Comparison of ENCODE assay signal across 26 cellular contexts in genomic region chr7:66668677-66669076, GRCh38. TPM values are rescaled to one million over a fixed set of nuclear protein-coding genes. Genes with fewer than 3 reads are reported as not detected.
DNase-seq lines count a peak whose midpoint lies in the region; ATAC-seq and TF ChIP-seq lines count a peak whose summit lies in the region.
"Had no signal": no experiment of that assay in that cellular context is flagged by ENCODE, and none has a peak within 500 bp of the region (broad histone marks: within the 10 kb centered on the region; RNA-seq: fewer than 3 reads in every experiment).

No MANE protein-coding gene starts in this region.

- H3K4me1 ChIP-seq in GM23338 (ENCODE audit: insufficient read depth) = no peaks in the 10 kb centered on the region
- H3K4me1 ChIP-seq: BLaER1, breast epithelium, gastrocnemius medialis, pancreas had no signal

- no peaks in the 10 kb centered on the region for H3K27me3 ChIP-seq in GM23338 (ENCODE audit: insufficient read depth)
- H3K27me3 ChIP-seq: BLaER1, breast epithelium, esophagus squamous epithelium, gastrocnemius medialis, pancreas had no signal

- no peak overlapping the region for H3K4me3 Mint-ChIP-seq in activated T-cell treated with anti-CD3 and anti-CD28 coated beads, Interleukin-2, amount 50 U/mL, for 24 hours
- no peak overlapping the region for H3K4me3 Mint-ChIP-seq in GM23338
- no peak overlapping the region for H3K4me3 Mint-ChIP-seq in brain
- H3K4me3 Mint-ChIP-seq: natural killer cell treated with Interleukin-12 subunit alpha and Interleukin-12 subunit beta and Interleukin-15 and Interleukin-18, amount 100 ng/mL, for 72 hours had no signal

- intact Hi-C loops in posterior vena cava (cut with DNase I) = no loop called here

- H3K9me2 ChIP-seq in GM23338 (ENCODE audit: insufficient read depth) = no peaks in the 10 kb centered on the region
- H3K9me2 ChIP-seq: SK-N-SH had no signal

- no peaks in the 10 kb centered on the region for H3K27me3 Mint-ChIP-seq in activated T-cell treated with anti-CD3 and anti-CD28 coated beads, Interleukin-2, amount 50 U/mL, for 24 hours
- peaks cover 8% of the 10 kb centered on the region for H3K27me3 Mint-ChIP-seq in GM23338 (ENCODE audit: insufficient read depth, low read depth, poor library complexity)
- H3K27me3 Mint-ChIP-seq in brain = peaks cover 3% of the 10 kb centered on the region
- H3K27me3 Mint-ChIP-seq: natural killer cell treated with Interleukin-12 subunit alpha and Interleukin-12 subunit beta and Interleukin-15 and Interleukin-18, amount 100 ng/mL, for 72 hours had no signal

- peaks cover 20% of the 10 kb centered on the region for H3K36me3 Mint-ChIP-seq in activated T-cell treated with anti-CD3 and anti-CD28 coated beads, Interleukin-2, amount 50 U/mL, for 24 hours (ENCODE audit: low read depth)
- H3K36me3 Mint-ChIP-seq in GM23338 (ENCODE audit: low read depth) (peaks cover 12% of the 10 kb centered on the region), brain (peaks cover 17% of the 10 kb centered on the region)
- H3K36me3 Mint-ChIP-seq: natural killer cell treated with Interleukin-12 subunit alpha and Interleukin-12 subunit beta and Interleukin-15 and Interleukin-18, amount 100 ng/mL, for 72 hours had no signal

- no peak for DNase-seq in activated T-cell treated with anti-CD3 and anti-CD28 coated beads, Interleukin-2, amount 50 U/mL, for 24 hours
- no peak for DNase-seq in activated T-cell treated with anti-CD3 and anti-CD28 coated beads, Interleukin-2, amount 50 U/mL, for 1 hour
- DNase-seq in GM23338 (ENCODE audit: low spot score) (no peak), posterior vena cava (ENCODE audit: low spot score) (peak; percentile 62), NCI-H1417 (lab: John Stamatoyannopoulos, UW) (no peak), SK-N-DZ (ENCODE audit: low spot score) (no peak)
- DNase-seq: activated CD4-positive, alpha-beta T cell treated with anti-CD3 and anti-CD28 coated beads, Interleukin-2, amount 50 U/mL, for 1 hour; activated CD8-positive, alpha-beta memory T cell treated with anti-CD3 and anti-CD28 coated beads, Interleukin-2, amount 50 U/mL, for 48 hours; activated gamma-delta T cell; cortex of kidney; esophagus squamous epithelium; gastrocnemius medialis; HCEC 1CT; Kasumi-1; NCI-H1694; NCI-H2171; NCI-H524; pancreas; SK-N-SH; T-helper 2 cell had no signal

- H4K20me1 ChIP-seq in GM23338 (replicated peaks; ENCODE audit: insufficient read depth) = peaks cover 5% of the 10 kb centered on the region; the same call in 1 of the 2 replicates

- ATAC-seq in GM23338 = no peak
- ATAC-seq in GM21825 (IDR thresholded peaks at IDR 0.05; ENCODE audit: unreplicated experiment) = no peak
- ATAC-seq: gastrocnemius medialis; natural killer cell treated with Interleukin-12 subunit alpha and Interleukin-12 subunit beta and Interleukin-15 and Interleukin-18, amount 100 ng/mL, for 72 hours had no signal

- H3K36me3 ChIP-seq in GM23338 (ENCODE audit: insufficient read depth) = no peaks in the 10 kb centered on the region
- H3K36me3 ChIP-seq: breast epithelium, gastrocnemius medialis, pancreas had no signal

- H3K4me3 ChIP-seq in GM23338 = no peak overlapping the region
- H3K4me3 ChIP-seq: BLaER1, breast epithelium, esophagus squamous epithelium, gastrocnemius medialis, pancreas had no signal

- no peak overlapping the region for H2AFZ ChIP-seq in GM23338

- no peak overlapping the region for H3K4me2 ChIP-seq in GM23338
- H3K4me2 ChIP-seq: BLaER1, SK-N-SH had no signal

- peaks cover 8% of the 10 kb centered on the region for H3K4me1 Mint-ChIP-seq in activated T-cell treated with anti-CD3 and anti-CD28 coated beads, Interleukin-2, amount 50 U/mL, for 24 hours (ENCODE audit: low read depth)
- H3K4me1 Mint-ChIP-seq in GM23338 (no peaks in the 10 kb centered on the region), brain (no peaks in the 10 kb centered on the region)

- TF ChIP-seq CTCF in GM23338 (conservative IDR thresholded peaks at IDR 0.05; ENCODE audit: low read depth in 2 of 2) = no peak
- no peak for TF ChIP-seq CTCF in brain (conservative IDR thresholded peaks at IDR 0.05)

- H3K9me3 Mint-ChIP-seq in activated T-cell treated with anti-CD3 and anti-CD28 coated beads, Interleukin-2, amount 50 U/mL, for 24 hours = no peaks in the 10 kb centered on the region
- H3K9me3 Mint-ChIP-seq in GM23338 (no peaks in the 10 kb centered on the region), brain (no peaks in the 10 kb centered on the region)
- H3K9me3 Mint-ChIP-seq: natural killer cell treated with Interleukin-12 subunit alpha and Interleukin-12 subunit beta and Interleukin-15 and Interleukin-18, amount 100 ng/mL, for 72 hours had no signal

- H3K79me2 ChIP-seq in GM23338 (replicated peaks; ENCODE audit: insufficient read depth) = peaks cover 16% of the 10 kb centered on the region

- H3F3A ChIP-seq in GM23338 (replicated peaks; ENCODE audit: low read depth) = no peaks in the 10 kb centered on the region

- no peak overlapping the region for H3K27ac ChIP-seq in GM23338 (ENCODE audit: low read depth)
- H3K27ac ChIP-seq: BLaER1, breast epithelium, esophagus squamous epithelium, gastrocnemius medialis, pancreas, VCaP had no signal

- H3K27ac Mint-ChIP-seq in activated T-cell treated with anti-CD3 and anti-CD28 coated beads, Interleukin-2, amount 50 U/mL, for 24 hours = peak overlapping the region; percentile 65
- peak overlapping the region; percentile 32; the same call in 1 of the 2 replicates for H3K27ac Mint-ChIP-seq in GM23338
- peak overlapping the region in 4 of 5 experiments; percentile 3 to 88 (median 54) for H3K27ac Mint-ChIP-seq in brain
- H3K27ac Mint-ChIP-seq: natural killer cell treated with Interleukin-12 subunit alpha and Interleukin-12 subunit beta and Interleukin-15 and Interleukin-18, amount 100 ng/mL, for 72 hours had no signal

TF ChIP-seq in GM23338, 12 proteins besides CTCF, POLR2A, EP300 and RAD21 (continues in another document):
- TF ChIP-seq JUNB (IDR thresholded peaks at IDR 0.05; ENCODE audit: unreplicated experiment) = no peak
- no peak for TF ChIP-seq ZNF462 (CRISPR knock-in tag; IDR thresholded peaks at IDR 0.05)

RNA-seq across cellular contexts. Expression of gene KCTD7, which starts 40.0 kb away (rescaled TPM):
- total RNA-seq in GM23338 (2014; rRNA removed; shearing (Covaris generic)) = 19.8 and 21.0 TPM in 2 replicates
- polyA plus RNA-seq in GM23338 (2016; fragmentation: Nextera tagmentation; extraction: Ambion mirVana) (3.7 and 3.8 TPM in 2 replicates), brain (ENCODE audit: insufficient read depth, low read depth, low replicate concordance) (21.5 TPM)
- total RNA-seq in posterior vena cava = 10 to 100 TPM in 1 of 2 donors, 1 to 10 TPM in 1; 8.8 to 10.1 TPM
- polyA plus RNA-seq in SK-N-DZ (2014; cell fraction: cytosol; rRNA removed) = 18.1 and 18.7 TPM in 2 replicates
- 22.0 and 39.6 TPM in 2 replicates for polyA plus RNA-seq in SK-N-DZ (2014; cell fraction: nucleus; rRNA removed)
